ENCODE assay signal across 8 cellular contexts in the genomic region with DNA sequence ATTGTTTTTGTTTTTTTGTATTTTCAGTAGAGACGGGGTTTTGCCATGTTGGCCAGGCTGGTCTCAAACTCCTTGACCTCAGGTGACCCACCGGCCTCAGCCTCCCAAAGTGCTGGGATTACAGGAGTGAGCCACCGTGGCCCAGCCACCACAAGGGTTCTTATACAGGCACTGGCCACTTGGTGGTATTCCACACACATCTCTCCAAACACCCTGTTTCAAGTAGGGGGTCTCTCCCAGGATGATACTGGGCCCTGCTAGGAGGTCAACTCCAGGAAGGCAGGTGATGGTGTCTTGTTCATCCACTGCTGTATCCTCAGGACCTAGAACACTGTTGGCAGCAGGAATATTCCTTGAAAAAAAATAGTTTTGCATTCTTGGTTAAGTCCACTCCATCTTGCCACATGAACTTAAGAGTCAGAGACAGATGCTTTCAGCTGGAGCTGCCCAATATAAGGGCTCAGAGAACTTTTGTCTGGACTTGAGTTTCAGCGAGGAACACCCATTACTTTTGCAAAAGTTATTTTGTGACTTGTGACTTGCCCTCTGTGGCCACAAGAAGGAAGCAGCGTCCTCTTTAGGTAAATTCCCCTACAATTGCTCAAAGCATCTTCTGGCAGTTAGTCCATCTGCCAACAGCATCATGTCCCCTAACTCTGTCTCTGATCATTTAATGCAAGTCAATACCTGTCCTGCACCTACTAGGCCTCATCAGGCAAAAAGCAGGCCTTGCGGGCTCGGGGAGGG. TPM values are rescaled to one million over a fixed set of nuclear protein-coding genes. Genes with fewer than 3 reads are reported as not detected.
A peak's percentile ranks its signal among the peaks of the same experiment; 100 is the strongest.
DNase-seq lines count a peak whose midpoint lies in the region; ATAC-seq and TF ChIP-seq lines count a peak whose summit lies in the region.

No MANE protein-coding gene starts in this region.

- H3K9me3 ChIP-seq in breast epithelium: no peaks in the 10 kb centered on the region
- no peaks in the 10 kb centered on the region for H3K9me3 ChIP-seq in gastroesophageal sphincter
- H3K9me3 ChIP-seq in uterus: no peaks in the 10 kb centered on the region

- no peaks in the 10 kb centered on the region for H3K36me3 ChIP-seq in breast epithelium
- no peaks in the 10 kb centered on the region for H3K36me3 ChIP-seq in gastroesophageal sphincter
- H3K36me3 ChIP-seq in uterus: no peaks in the 10 kb centered on the region

- 76 to 77% methylated on average over 4 of the region's 7 CpGs for WGBS in gastroesophageal sphincter (ENCODE audit: low coverage in 1 of 2), 2 donors

- H3K27ac Mint-ChIP-seq in MCF 10A (ENCODE audit: low read depth, unreplicated experiment): peak overlapping the region; percentile 86

- BruUV-seq in MCF 10A (replicated peaks; lab: Mats Ljungman, UMichigan): no TSS peak

- no peak overlapping the region for H3K4me3 ChIP-seq in breast epithelium
- H3K4me3 ChIP-seq in gastroesophageal sphincter: no peak overlapping the region
- no peak overlapping the region for H3K4me3 ChIP-seq in uterus

- H3K27me3 ChIP-seq in breast epithelium: no peaks in the 10 kb centered on the region
- H3K27me3 ChIP-seq in gastroesophageal sphincter: no peaks in the 10 kb centered on the region
- no peaks in the 10 kb centered on the region for H3K27me3 ChIP-seq in uterus

- H3K4me1 Mint-ChIP-seq in MCF 10A (ENCODE audit: insufficient read depth, unreplicated experiment): peaks cover 23% of the 10 kb centered on the region

- DNase-seq in MCF 10A (ENCODE audit: unreplicated experiment) (peak; percentile 35), breast epithelium (ENCODE audit: low spot score in 2 of 2) (no peak), RKO (ENCODE audit: low spot score) (peak; percentile 48), uterus (no peak), NCI-H1092 (lab: John Stamatoyannopoulos, UW) (no peak)

- H3K27ac ChIP-seq in breast epithelium (peak overlapping the region in 1 of 2 donors; percentile 72), gastroesophageal sphincter (peak overlapping the region; percentile 32 to 95 (median 86)), uterus (peak overlapping the region; percentile 82 to 86)

- TF ChIP-seq EP300 in gastroesophageal sphincter (IDR thresholded peaks at IDR 0.05): no peak

- CTCF ChIA-PET in MCF 10A (lab: Yijun Ruan, JAX): interaction anchor here (0.6 to 6.4 kb wide), 8 partner anchors 10 to 162 kb away, joined by 3 to 35 read pairs (median 4); no protein-coding TSS in a partner anchor

- TF ChIP-seq CTCF in MCF 10A (IDR thresholded peaks at IDR 0.05; ENCODE audit: unreplicated experiment) (no peak), breast epithelium (IDR thresholded peaks at IDR 0.05) (no peak), gastroesophageal sphincter (IDR thresholded peaks at IDR 0.05) (no peak), uterus (IDR thresholded peaks at IDR 0.05) (no peak)

- TF ChIP-seq POLR2A in breast epithelium (IDR thresholded peaks at IDR 0.05) (no peak), gastroesophageal sphincter (IDR thresholded peaks at IDR 0.05) (no peak), uterus (IDR thresholded peaks at IDR 0.05) (no peak)

- POLR2A ChIA-PET in MCF 10A (lab: Yijun Ruan, JAX): interaction anchor here (0.6 to 4.2 kb wide), 9 partner anchors 7 to 245 kb away, joined by 3 to 42 read pairs (median 4); partner anchors contain the start of genes MOSMO, POLR3E and UQCRC2

- H3K4me1 ChIP-seq in breast epithelium (no peaks in the 10 kb centered on the region), gastroesophageal sphincter (peaks cover 0 to 36% (median 7%) of the 10 kb centered on the region in 3 donors), uterus (peaks cover 0 to 3% of the 10 kb centered on the region in 2 donors)

- peak overlapping the region; percentile 29 for H3K4me3 Mint-ChIP-seq in MCF 10A (ENCODE audit: unreplicated experiment)

- ATAC-seq in gastroesophageal sphincter: no peak
- ATAC-seq in HG03354 (IDR thresholded peaks at IDR 0.05; ENCODE audit: poor library complexity, severe bottlenecking, unreplicated experiment): no peak
- ATAC-seq in GM21423 (IDR thresholded peaks at IDR 0.05; ENCODE audit: unreplicated experiment): no peak

- peaks cover 13% of the 10 kb centered on the region for H3K36me3 Mint-ChIP-seq in MCF 10A (ENCODE audit: insufficient read depth, unreplicated experiment)

- no peaks in the 10 kb centered on the region for H3K27me3 Mint-ChIP-seq in MCF 10A (ENCODE audit: insufficient read depth, unreplicated experiment)

- intact Hi-C loops in MCF 10A (cut with micrococcal nuclease) (no loop called here), breast epithelium (cut with DNase I; ENCODE audit: low total_unique reads) (loop anchor here (5.0 kb wide), 1 partner anchor 94 kb away; no protein-coding TSS in a partner anchor), uterus (cut with DNase I; ENCODE audit: low total_unique reads) (no loop called here)

- H3K9me3 Mint-ChIP-seq in MCF 10A (ENCODE audit: unreplicated experiment): no peaks in the 10 kb centered on the region

RNA-seq across cellular contexts. Expression of gene EEF2K, which starts 7.4 kb away (rescaled TPM):
- total RNA-seq in MCF 10A (2022) (15.0 and 15.9 TPM in 2 replicates), breast epithelium (10 to 100 TPM; 23.3 to 40.5 (median 30.0) TPM), gastroesophageal sphincter (10 to 100 TPM; 31.3 to 38.9 (median 34.8) TPM), uterus (10 to 100 TPM; 17.4 to 82.0 (median 35.5) TPM)

RNA-seq across cellular contexts. Expression of gene SDR42E2, which starts 36.4 kb away (rescaled TPM):
- not detected in 2 replicates for total RNA-seq in MCF 10A (2022)
- total RNA-seq in breast epithelium: under 1 TPM in 1 of 3 donors, not detected in 2; 0.16 TPM
- total RNA-seq in gastroesophageal sphincter: not detected
- not detected for total RNA-seq in uterus

Comparison
In these comparisons a context has a peak if more than half of its experiments do, and no peak if none do; other contexts are left out.
1. DNase-seq: peak in MCF 10A (single experiment) and RKO (single experiment); none in breast epithelium (0 of 2), uterus (0 of 2) and NCI-H1092 (single experiment).